In the genomic region with DNA sequence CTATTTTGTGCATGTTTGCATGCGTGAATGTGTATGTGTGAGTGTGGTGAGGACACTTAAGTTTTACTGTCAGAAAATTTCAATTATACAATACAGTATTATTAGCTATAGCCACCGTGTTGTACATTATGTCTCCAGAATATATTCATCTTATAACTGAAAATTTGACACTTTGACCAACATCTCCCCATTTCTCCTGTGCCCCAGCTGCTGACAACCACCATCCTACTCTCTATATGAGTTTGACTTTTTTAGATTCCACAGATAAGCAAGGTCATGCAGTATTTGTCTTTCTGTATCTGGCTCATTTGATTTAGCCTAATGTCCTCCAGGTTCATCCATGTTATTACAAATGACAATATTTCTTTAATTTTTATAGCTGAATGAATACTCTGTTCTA, we compare ENCODE assay signal across 23 cellular contexts.
"Had no signal": no experiment of that assay in that cellular context is flagged by ENCODE, and none has a peak within 500 bp of the region (broad histone marks: within the 10 kb centered on the region; RNA-seq: fewer than 3 reads in every experiment).

No MANE protein-coding gene starts in this region.

- DNase-seq: KBM-7, NCI-H1092, NCI-H1105 treated with DMSO at 0.1 percent for 48 hours, NCI-H1417 treated with DMSO at 0.1 percent for 48 hours, NCI-H146, NCI-H1694 treated with DMSO at 0.1 percent for 48 hours, NCI-H1930, NCI-H2081, NCI-H2107, NCI-H2171, NCI-H226, NCI-H446, NCI-H510A, NCI-H524 treated with DMSO at 0.1 percent for 48 hours, NCI-H69, NCI-H774, PC-3, SHP77, SK-N-SH, SW 1271, T-cell had no signal

- H3K4me2 ChIP-seq: SK-N-SH had no signal

- H3K9me3 ChIP-seq: SK-N-SH had no signal

- H3K9ac ChIP-seq: SK-N-SH had no signal

- ATAC-seq: Panc1, PC-3, T-cell had no signal

- H3K27ac ChIP-seq: RWPE1 had no signal
